37 cellular contexts compared by ENCODE assay signal in the genomic region with DNA sequence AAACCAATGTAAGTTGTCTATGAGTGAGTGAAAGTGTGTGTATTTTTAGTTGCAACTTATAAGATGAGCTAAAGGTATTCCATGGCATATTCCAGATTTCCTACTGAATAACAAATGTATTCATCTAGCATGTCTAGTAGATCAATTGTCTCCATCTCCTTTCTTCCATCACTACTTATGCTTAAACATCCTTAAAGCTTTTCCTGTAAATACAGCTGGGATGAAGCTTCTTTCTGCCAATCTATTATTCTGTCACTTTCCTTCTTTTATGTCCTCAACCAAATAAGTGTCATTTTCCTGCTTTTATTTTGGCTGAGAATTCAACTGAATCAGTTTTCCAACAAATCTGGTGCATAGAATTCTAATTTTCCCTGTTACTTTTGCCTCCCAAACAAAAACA.
"Had no signal": no experiment of that assay in that cellular context is flagged by ENCODE, and none has a peak within 500 bp of the region (broad histone marks: within the 10 kb centered on the region; RNA-seq: fewer than 3 reads in every experiment).

No MANE protein-coding gene starts in this region.

- H3K4me3 Mint-ChIP-seq: activated B cell treated with CpG ODN at 0.5 μM for 24 hours; activated CD4-positive, alpha-beta memory T cell treated with anti-CD3 and anti-CD28 coated beads for 36 hours; activated CD4-positive, alpha-beta T cell treated with anti-CD3 and anti-CD28 coated beads, Interleukin-2, amount 10 ng/mL, durations not matched to agents 24 days and 14 days; activated CD8-positive, alpha-beta T cell treated with anti-CD3 and anti-CD28 coated beads for 36 hours; activated naive CD4-positive, alpha-beta T cell treated with anti-CD3 and anti-CD28 coated beads for 36 hours; activated naive CD8-positive, alpha-beta T cell treated with anti-CD3 and anti-CD28 coated beads for 36 hours; activated T-cell treated with anti-CD3 and anti-CD28 coated beads, Interleukin-2, amount 50 U/mL, for 4 hours; activated T-cell treated with anti-CD3 and anti-CD28 coated beads, Interleukin-2, amount 50 U/mL, for 72 hours; activated T-helper 1 cell treated with anti-CD3 and anti-CD28 coated beads, Interleukin-12 subunit alpha, Interleukin-12 subunit beta, Interleukin-2, Interleukin-4 antibody, amounts not matched to agents 30 ng/mL and 10 ng/mL and 1 ng/mL, durations not matched to agents 14 hours and 24 hours and 36 hours; activated T-helper 17 cell treated with anti-CD3 and anti-CD28 coated beads, Interleukin-2, amount 50 U/mL, for 72 hours; T-helper 1 cell treated with Interleukin-12 subunit alpha and Interleukin-12 subunit beta and Interleukin-4 antibody, amounts not matched to agents 30 μg/mL and 1 μg/mL, for 36 hours; T-helper 2 cell treated with Interferon-gamma antibody and Interleukin-4, amounts not matched to agents 5 μg/mL and 100 μg/mL, for 36 hours had no signal

- H3K9me3 ChIP-seq: adrenal gland, body of pancreas, breast epithelium had no signal

- H3K27ac ChIP-seq: adrenal gland, body of pancreas, brain microvascular endothelial cell, breast epithelium, VCaP had no signal

- FAIRE-seq: astrocyte, TTC549 had no signal

- H3K9me3 Mint-ChIP-seq: activated B cell treated with CpG ODN at 0.5 μM for 24 hours; activated CD4-positive, alpha-beta memory T cell treated with anti-CD3 and anti-CD28 coated beads for 36 hours; activated CD4-positive, alpha-beta T cell treated with anti-CD3 and anti-CD28 coated beads, Interleukin-2, amount 10 ng/mL, durations not matched to agents 24 days and 14 days; activated CD8-positive, alpha-beta T cell treated with anti-CD3 and anti-CD28 coated beads for 36 hours; activated naive CD4-positive, alpha-beta T cell treated with anti-CD3 and anti-CD28 coated beads for 36 hours; activated naive CD4-positive, alpha-beta T cell treated with anti-CD3 and anti-CD28 coated beads, Interleukin-2, amount 50 U/mL, for 72 hours; activated naive CD8-positive, alpha-beta T cell treated with anti-CD3 and anti-CD28 coated beads for 36 hours; activated T-cell treated with anti-CD3 and anti-CD28 coated beads, Interleukin-2, amount 50 U/mL, for 4 hours; activated T-cell treated with anti-CD3 and anti-CD28 coated beads, Interleukin-2, amount 50 U/mL, for 72 hours; activated T-helper 1 cell treated with anti-CD3 and anti-CD28 coated beads, Interleukin-12 subunit alpha, Interleukin-12 subunit beta, Interleukin-2, Interleukin-4 antibody, amounts not matched to agents 30 ng/mL and 10 ng/mL and 1 ng/mL, durations not matched to agents 14 hours and 24 hours and 36 hours; activated T-helper 17 cell treated with anti-CD3 and anti-CD28 coated beads, Interleukin-2, amount 50 U/mL, for 72 hours; T-helper 1 cell treated with Interleukin-12 subunit alpha and Interleukin-12 subunit beta and Interleukin-4 antibody, amounts not matched to agents 30 μg/mL and 1 μg/mL, for 36 hours; T-helper 2 cell treated with Interferon-gamma antibody and Interleukin-4, amounts not matched to agents 5 μg/mL and 100 μg/mL, for 36 hours had no signal

- DNase-seq: activated B cell treated with CpG ODN at 0.5 μM for 24 hours; activated CD4-positive, alpha-beta memory T cell treated with anti-CD3 and anti-CD28 coated beads for 36 hours; activated CD4-positive, alpha-beta T cell treated with anti-CD3 and anti-CD28 coated beads for 4 hours; activated CD4-positive, alpha-beta T cell treated with anti-CD3 and anti-CD28 coated beads, Interleukin-2, amount 10 ng/mL, durations not matched to agents 24 days and 14 days; activated CD4-positive, alpha-beta T cell treated with anti-CD3 and anti-CD28 coated beads, Interleukin-2, amount 50 U/mL, for 1 hour; activated CD4-positive, alpha-beta T cell treated with anti-CD3 and anti-CD28 coated beads, Interleukin-2, amount 50 U/mL, for 4 hours; activated CD4-positive, CD25-positive, alpha-beta regulatory T cell treated with anti-CD3 and anti-CD28 coated beads, Interleukin-2, amount 50 U/mL, for 72 hours; activated CD8-positive, alpha-beta memory T cell treated with anti-CD3 and anti-CD28 coated beads, Interleukin-2, amount 50 U/mL, for 4 hours; activated CD8-positive, alpha-beta T cell treated with anti-CD3 and anti-CD28 coated beads for 36 hours; activated effector memory CD4-positive, alpha-beta T cell treated with anti-CD3 and anti-CD28 coated beads, Interleukin-2, amount 50 U/mL, for 16 hours; activated gamma-delta T cell treated with Interleukin-2 at 50 U/mL for 16 hours; activated naive CD4-positive, alpha-beta T cell; activated naive CD4-positive, alpha-beta T cell treated with anti-CD3 and anti-CD28 coated beads for 36 hours; activated naive CD4-positive, alpha-beta T cell treated with anti-CD3 and anti-CD28 coated beads, Interleukin-2, amount 50 U/mL, for 16 hours; activated naive CD8-positive, alpha-beta T cell treated with anti-CD3 and anti-CD28 coated beads for 36 hours; activated T-cell treated with anti-CD3 and anti-CD28 coated beads for 4 hours; activated T-cell treated with anti-CD3 and anti-CD28 coated beads, Interleukin-2, amount 50 U/mL, for 1 hour; activated T-cell treated with anti-CD3 and anti-CD28 coated beads, Interleukin-2, amount 50 U/mL, for 4 hours; activated T-cell treated with anti-CD3 and anti-CD28 coated beads, Interleukin-2, amount 50 U/mL, for 72 hours; adrenal gland; amniotic stem cell; aorta; body of pancreas; brain microvascular endothelial cell; central memory CD4-positive, alpha-beta T cell; T-helper 1 cell; T-helper 2 cell; T-helper 9 cell had no signal

- H3K4me3 ChIP-seq: adrenal gland, body of pancreas, breast epithelium had no signal

- H3K27me3 Mint-ChIP-seq: activated B cell treated with CpG ODN at 0.5 μM for 24 hours had no signal

- H3K4me1 Mint-ChIP-seq: activated B cell treated with CpG ODN at 0.5 μM for 24 hours; activated CD4-positive, alpha-beta T cell treated with anti-CD3 and anti-CD28 coated beads, Interleukin-2, amount 10 ng/mL, durations not matched to agents 24 days and 14 days; activated naive CD8-positive, alpha-beta T cell treated with anti-CD3 and anti-CD28 coated beads for 36 hours; activated T-helper 17 cell treated with anti-CD3 and anti-CD28 coated beads, Interleukin-2, amount 50 U/mL, for 72 hours had no signal

- H3K36me3 ChIP-seq: adrenal gland, brain microvascular endothelial cell, breast epithelium had no signal

- H3K27me3 ChIP-seq: adrenal gland, body of pancreas, brain microvascular endothelial cell, breast epithelium had no signal

- H3K4me1 ChIP-seq: adrenal gland, breast epithelium had no signal

- H3K36me3 Mint-ChIP-seq: activated CD4-positive, alpha-beta memory T cell treated with anti-CD3 and anti-CD28 coated beads for 36 hours; activated naive CD4-positive, alpha-beta T cell treated with anti-CD3 and anti-CD28 coated beads, Interleukin-2, amount 50 U/mL, for 72 hours; activated naive CD8-positive, alpha-beta T cell treated with anti-CD3 and anti-CD28 coated beads for 36 hours had no signal

- ATAC-seq: activated CD8-positive, alpha-beta T cell treated with anti-CD3 and anti-CD28 coated beads for 36 hours; activated naive CD4-positive, alpha-beta T cell treated with anti-CD3 and anti-CD28 coated beads, Interleukin-2, amount 50 U/mL, for 72 hours; activated T-cell treated with anti-CD3 and anti-CD28 coated beads, Interleukin-2, amount 50 U/mL, for 4 hours; activated T-cell treated with anti-CD3 and anti-CD28 coated beads, Interleukin-2, amount 50 U/mL, for 72 hours; activated T-helper 17 cell treated with anti-CD3 and anti-CD28 coated beads, Interleukin-2, amount 50 U/mL, for 72 hours; body of pancreas had no signal

- H3K27ac Mint-ChIP-seq: activated B cell treated with CpG ODN at 0.5 μM for 24 hours; activated CD4-positive, alpha-beta memory T cell treated with anti-CD3 and anti-CD28 coated beads for 36 hours; activated CD4-positive, alpha-beta T cell treated with anti-CD3 and anti-CD28 coated beads, Interleukin-2, amount 10 ng/mL, durations not matched to agents 24 days and 14 days; activated CD8-positive, alpha-beta T cell treated with anti-CD3 and anti-CD28 coated beads for 36 hours; activated naive CD4-positive, alpha-beta T cell treated with anti-CD3 and anti-CD28 coated beads for 36 hours; activated naive CD4-positive, alpha-beta T cell treated with anti-CD3 and anti-CD28 coated beads, Interleukin-2, amount 50 U/mL, for 72 hours; activated naive CD8-positive, alpha-beta T cell treated with anti-CD3 and anti-CD28 coated beads for 36 hours; activated T-cell treated with anti-CD3 and anti-CD28 coated beads, Interleukin-2, amount 50 U/mL, for 72 hours; activated T-helper 1 cell treated with anti-CD3 and anti-CD28 coated beads, Interleukin-12 subunit alpha, Interleukin-12 subunit beta, Interleukin-2, Interleukin-4 antibody, amounts not matched to agents 30 ng/mL and 10 ng/mL and 1 ng/mL, durations not matched to agents 14 hours and 24 hours and 36 hours; activated T-helper 17 cell treated with anti-CD3 and anti-CD28 coated beads, Interleukin-2, amount 50 U/mL, for 72 hours; T-helper 1 cell treated with Interleukin-12 subunit alpha and Interleukin-12 subunit beta and Interleukin-4 antibody, amounts not matched to agents 30 μg/mL and 1 μg/mL, for 36 hours; T-helper 2 cell treated with Interferon-gamma antibody and Interleukin-4, amounts not matched to agents 5 μg/mL and 100 μg/mL, for 36 hours had no signal
